ENCODE assay signal across 8 cellular contexts in the genomic region with DNA sequence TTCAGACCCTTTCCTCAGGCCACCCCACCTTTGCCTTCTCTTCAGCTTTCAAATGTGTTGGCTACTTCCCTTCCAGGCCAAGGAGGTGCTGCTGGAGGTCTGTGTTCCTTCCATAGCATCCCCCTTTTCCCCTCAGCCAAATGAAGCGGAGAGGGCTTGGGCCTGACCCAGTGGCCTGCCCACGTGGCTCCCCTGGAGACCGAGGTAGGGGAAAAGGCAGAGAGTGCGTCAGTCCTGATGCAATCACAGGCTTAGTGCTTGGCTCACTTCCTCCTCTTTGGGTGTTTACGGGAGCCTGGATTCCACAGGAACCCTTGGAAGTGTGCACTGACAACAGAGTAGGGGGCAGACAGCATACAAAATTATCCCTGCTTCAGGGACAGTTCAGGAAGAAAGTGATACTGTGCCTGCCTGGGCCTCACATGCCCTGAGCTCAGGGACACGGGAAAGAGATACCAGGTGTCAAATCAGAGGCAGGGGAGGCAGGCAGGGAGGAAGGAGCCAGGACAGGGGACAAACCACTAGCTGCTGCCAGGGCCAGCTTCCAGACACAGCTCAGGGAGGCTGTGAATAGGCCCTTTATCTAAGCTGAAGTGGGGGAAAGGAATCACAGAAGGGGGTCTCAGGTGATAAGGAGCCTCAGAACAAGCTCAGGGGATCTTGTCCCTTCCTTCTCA. TPM values are rescaled to one million over a fixed set of nuclear protein-coding genes. Genes with fewer than 3 reads are reported as not detected.
A peak's percentile ranks its signal among the peaks of the same experiment; 100 is the strongest.
DNase-seq lines count a peak whose midpoint lies in the region; ATAC-seq and TF ChIP-seq lines count a peak whose summit lies in the region.

No MANE protein-coding gene starts in this region.

- no peaks in the 10 kb centered on the region for H3K36me3 Mint-ChIP-seq in memory B cell

- peak overlapping the region; percentile 67 for H3K27ac Mint-ChIP-seq in memory B cell

- no peaks in the 10 kb centered on the region for H3K9me3 Mint-ChIP-seq in memory B cell

- TF ChIP-seq POLR2A in Peyer's patch (IDR thresholded peaks at IDR 0.05) = peak in 1 of 2 donors; percentile 31

- intact Hi-C loops in dorsolateral prefrontal cortex (cut with DNase I) (no loop called here), tibial artery (cut with DNase I; ENCODE audit: low total_unique reads) (no loop called here)

- no peak overlapping the region for H3K4me3 Mint-ChIP-seq in memory B cell

- peak; percentile 11 for DNase-seq in GM13977 (ENCODE audit: low spot score)
- peak; percentile 50 to 88 (median 57) for DNase-seq in Peyer's patch
- peak in 4 of 10 donors; percentile 43 to 64 (median 54) for DNase-seq in dorsolateral prefrontal cortex
- no peak for DNase-seq in memory B cell (ENCODE audit: low spot score in 2 of 2)
- peak; percentile 92 to 93 for DNase-seq in tibial artery
- no peak for DNase-seq in NCI-H1092 (lab: John Stamatoyannopoulos, UW)
- DNase-seq in NCI-H1436 (lab: John Stamatoyannopoulos, UW) = no peak
- DNase-seq in NAMALWA (ENCODE audit: low spot score) = no peak

- in situ Hi-C loops in GM13977 (cut with MboI; ENCODE audit: low pct_unique_long_range_greater_than_20kb, low sequenced_read_pairs, unreplicated experiment) = loop anchor here (25.0 kb wide), 1 partner anchor 292 kb away; no protein-coding TSS in a partner anchor

- H3K4me1 Mint-ChIP-seq in memory B cell = peaks cover 27% of the 10 kb centered on the region

- H3K4me3 ChIP-seq in Peyer's patch (no peak overlapping the region), dorsolateral prefrontal cortex (no peak overlapping the region), tibial artery (no peak overlapping the region)

- TF ChIP-seq CTCF in GM13977 (IDR thresholded peaks at IDR 0.05; ENCODE audit: extremely low read depth, insufficient read depth, missing control alignments) (no peak), Peyer's patch (IDR thresholded peaks at IDR 0.05) (no peak), dorsolateral prefrontal cortex (IDR thresholded peaks at IDR 0.05 in 54 of 56, conservative IDR thresholded peaks at IDR 0.05 in 2 of 56; ENCODE audit: low read depth in 1 of 56, partially characterized antibody in 56 of 56) (no peak), tibial artery (IDR thresholded peaks at IDR 0.05) (no peak)

- no peaks in the 10 kb centered on the region for H3K27me3 ChIP-seq in Peyer's patch
- H3K27me3 ChIP-seq in dorsolateral prefrontal cortex = no peaks in the 10 kb centered on the region
- H3K27me3 ChIP-seq in tibial artery = no peaks in the 10 kb centered on the region

- no peak for ATAC-seq in memory B cell (ENCODE audit: low read depth)

- H3K27ac ChIP-seq in Peyer's patch = peak overlapping the region; percentile 70 to 83 (median 74)
- peak overlapping the region in 53 of 59 donors; percentile 11 to 90 (median 63) for H3K27ac ChIP-seq in dorsolateral prefrontal cortex
- H3K27ac ChIP-seq in tibial artery = peak overlapping the region; percentile 82 to 83

- no peaks in the 10 kb centered on the region for H3K27me3 Mint-ChIP-seq in memory B cell

- H3K9me3 ChIP-seq in Peyer's patch = no peaks in the 10 kb centered on the region
- no peaks in the 10 kb centered on the region for H3K9me3 ChIP-seq in tibial artery

- H3K36me3 ChIP-seq in Peyer's patch (no peaks in the 10 kb centered on the region), tibial artery (no peaks in the 10 kb centered on the region)

- peaks cover 10 to 26% (median 19%) of the 10 kb centered on the region in 4 donors for H3K4me1 ChIP-seq in Peyer's patch
- peaks cover 10 to 30% (median 18%) of the 10 kb centered on the region in 4 donors for H3K4me1 ChIP-seq in tibial artery

RNA-seq across cellular contexts. Expression of a gene that starts 16.6 kb away (rescaled TPM):
- total RNA-seq in Peyer's patch = 100 to 1,000 TPM; 103 to 165 (median 122) TPM
- total RNA-seq in dorsolateral prefrontal cortex = 100 to 1,000 TPM; 185 to 784 (median 393) TPM

RNA-seq across cellular contexts. Expression of a gene that starts 58.9 kb away (rescaled TPM):
- total RNA-seq in Peyer's patch (10 to 100 TPM; 54.2 to 97.4 (median 59.7) TPM), dorsolateral prefrontal cortex (100 to 1,000 TPM in 1 of 120 experiments, 10 to 100 TPM in 119; 50.0 to 101 (median 75.5) TPM)

Comparison
In these comparisons a context has a peak if more than half of its experiments do, and no peak if none do; other contexts are left out.
1. DNase-seq: peak in GM13977 (single experiment), Peyer's patch (3 of 3) and tibial artery (2 of 2); none in memory B cell (0 of 2), NCI-H1092 (single experiment), NCI-H1436 (single experiment) and NAMALWA (single experiment).
2. Peak in every context shown above with its lines, with median percentiles within 50 percentile points of each other: H3K27ac ChIP-seq.